In the genomic region with DNA sequence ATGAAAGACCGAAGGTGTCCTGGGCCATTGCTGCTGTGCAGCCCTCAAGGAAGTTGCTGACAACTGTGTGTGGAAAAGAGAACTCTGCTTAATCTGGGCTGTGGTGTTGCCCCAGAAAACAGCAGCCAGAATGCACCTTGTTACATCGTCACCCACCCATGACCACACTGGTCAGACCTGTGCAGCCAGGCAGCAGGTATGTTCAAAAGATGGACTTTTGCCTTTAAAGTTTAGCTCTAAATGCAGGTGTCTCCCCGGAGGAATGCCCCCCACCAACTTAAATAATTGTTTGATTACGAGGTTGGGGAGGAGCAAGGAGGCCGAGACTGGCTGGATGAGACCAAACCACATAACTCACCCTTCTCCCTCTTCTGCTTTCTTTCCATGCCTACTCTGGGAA, we compare ENCODE assay signal across 22 cellular contexts.
"Had no signal": no experiment of that assay in that cellular context is flagged by ENCODE, and none has a peak within 500 bp of the region (broad histone marks: within the 10 kb centered on the region; RNA-seq: fewer than 3 reads in every experiment).

No MANE protein-coding gene starts in this region.

- H3K27me3 ChIP-seq: dorsolateral prefrontal cortex, gastrocnemius medialis, ovary, right atrium auricular region, sigmoid colon had no signal

- H3K27me3 Mint-ChIP-seq: naive thymus-derived CD8-positive, alpha-beta T cell; type B pancreatic cell had no signal

- H3K36me3 ChIP-seq: gastrocnemius medialis, lower lobe of right lung, ovary, prostate gland, right atrium auricular region, sigmoid colon, stomach, tibial artery had no signal

- H3K4me3 ChIP-seq: dorsolateral prefrontal cortex, gastrocnemius medialis, lower lobe of right lung, ovary, prostate gland, right atrium auricular region, sigmoid colon, stomach, tibial artery had no signal

- DNase-seq: dorsolateral prefrontal cortex; effector CD4-positive, alpha-beta T cell; foreskin fibroblast; gastrocnemius medialis; head of caudate nucleus; left colon; left ventricle myocardium superior; lower lobe of right lung; naive thymus-derived CD8-positive, alpha-beta T cell; occipital lobe; ovary; sigmoid colon; stimulated activated CD4-positive, alpha-beta T cell treated with anti-CD3 and anti-CD28 coated beads, Interleukin-2, amount 100 ng/mL, for 24 hours; stimulated activated CD4-positive, alpha-beta T cell treated with anti-CD3 and anti-CD28 coated beads, Interleukin-4, amount 100 ng/mL, for 24 hours; stimulated activated naive CD4-positive, alpha-beta T cell treated with Interleukin-2 at 50 U/mL for 16 hours; stomach; tibial artery had no signal

- H3K9me3 ChIP-seq: gastrocnemius medialis, lower lobe of right lung, ovary, prostate gland, right atrium auricular region, sigmoid colon, tibial artery had no signal

- H3K27ac ChIP-seq: dorsolateral prefrontal cortex, epithelial cell of prostate, gastrocnemius medialis, lower lobe of right lung, ovary, prostate gland, right atrium auricular region, sigmoid colon, stomach, tibial artery had no signal

- H3K4me1 ChIP-seq: gastrocnemius medialis, lower lobe of right lung, prostate gland, right atrium auricular region, sigmoid colon, stomach, tibial artery had no signal

- H3K27ac Mint-ChIP-seq: stimulated activated effector memory CD8-positive, alpha-beta T cell treated with anti-CD3 and anti-CD28 coated beads, Interleukin-12 subunit alpha, Interleukin-12 subunit beta, amount 100 ng/mL, for 72 hours; type B pancreatic cell had no signal

- H3K9me3 Mint-ChIP-seq: type B pancreatic cell had no signal

- H3K36me3 Mint-ChIP-seq: stimulated activated effector memory CD8-positive, alpha-beta T cell treated with anti-CD3 and anti-CD28 coated beads, Interleukin-12 subunit alpha, Interleukin-12 subunit beta, amount 100 ng/mL, for 72 hours; type B pancreatic cell had no signal

- H3K4me3 Mint-ChIP-seq: naive thymus-derived CD8-positive, alpha-beta T cell; stimulated activated effector memory CD8-positive, alpha-beta T cell treated with anti-CD3 and anti-CD28 coated beads, Interleukin-12 subunit alpha, Interleukin-12 subunit beta, amount 100 ng/mL, for 72 hours; type B pancreatic cell had no signal

- H3K4me1 Mint-ChIP-seq: naive thymus-derived CD8-positive, alpha-beta T cell; stimulated activated effector memory CD8-positive, alpha-beta T cell treated with anti-CD3 and anti-CD28 coated beads, Interleukin-12 subunit alpha, Interleukin-12 subunit beta, amount 100 ng/mL, for 72 hours had no signal
